Comparison of ENCODE assay signal across 8 cellular contexts in genomic region chr20:50305636-50306477, GRCh38.
DNase-seq lines count a peak whose midpoint lies in the region; ATAC-seq and TF ChIP-seq lines count a peak whose summit lies in the region.

No MANE protein-coding gene starts in this region.

- POLR2A ChIA-PET in AG04450 (lab: Yijun Ruan, JAX), result interaction anchor here (1.0 to 2.2 kb wide), 3 partner anchors 10 to 28 kb away, joined by 3 to 10 read pairs (median 4); no protein-coding TSS in a partner anchor

- H3K9me3 ChIP-seq in AG04450 (ENCODE audit: control insufficient read depth, insufficient read depth, low read length) (peaks cover 7% of the 10 kb centered on the region), colonic mucosa (no peaks in the 10 kb centered on the region), mucosa of stomach (ENCODE audit: control insufficient read depth, low read length) (no peaks in the 10 kb centered on the region)

- H3K4me1 ChIP-seq in colonic mucosa (peaks cover 13% of the 10 kb centered on the region), mucosa of stomach (ENCODE audit: control insufficient read depth, insufficient read depth, low read length) (peaks cover 26% of the 10 kb centered on the region)

- ATAC-seq in GM21528 (IDR thresholded peaks at IDR 0.05; ENCODE audit: low FRiP score, unreplicated experiment), result no peak

- CTCF ChIA-PET in AG04450 (lab: Charles Lee), result no interaction called here

- H3K4me3 ChIP-seq in AG04450 (ENCODE audit: low read depth, low read length), result no peak overlapping the region
- H3K4me3 ChIP-seq in colonic mucosa, result no peak overlapping the region
- no peak overlapping the region for H3K4me3 ChIP-seq in mucosa of stomach (ENCODE audit: low read length)

- TF ChIP-seq CTCF in AG04450 (IDR thresholded peaks at IDR 0.05; ENCODE audit: low read depth, low read length) (no peak), colonic mucosa (IDR thresholded peaks at IDR 0.05) (no peak)

- intact Hi-C loops in colonic mucosa (cut with DNase I), result no loop called here

- H3K27ac ChIP-seq in AG04450 (ENCODE audit: low read depth, low read length) (peak overlapping the region; percentile 99), colonic mucosa (peak overlapping the region; percentile 77)

- H3K36me3 ChIP-seq in colonic mucosa (no peaks in the 10 kb centered on the region), mucosa of stomach (ENCODE audit: control insufficient read depth, insufficient read depth, low read length) (no peaks in the 10 kb centered on the region)

- H3K9ac ChIP-seq in colonic mucosa (ENCODE audit: low read depth in 2 of 2, low read length in 2 of 2) (peak overlapping the region; percentile 58 to 84), mucosa of stomach (ENCODE audit: low read length) (peak overlapping the region; percentile 37)

- DNase-seq in AG04450 (ENCODE audit: low read depth, low spot score), result no peak
- peak; percentile 59 for DNase-seq in NCI-H2107 treated with DMSO at 0.1 percent for 48 hours (lab: John Stamatoyannopoulos, UW; ENCODE audit: unreplicated experiment)
- peak; percentile 73 for DNase-seq in colonic mucosa
- DNase-seq in effector CD4-positive, alpha-beta T cell, result no peak
- no peak for DNase-seq in stimulated activated CD8-positive, alpha-beta memory T cell treated with anti-CD3 and anti-CD28 coated beads, Interleukin-4, amount 100 ng/mL, for 48 hours
- DNase-seq in kidney tubule cell (ENCODE audit: low spot score), result no peak

- H3K27me3 ChIP-seq in AG04450 (ENCODE audit: control insufficient read depth, insufficient read depth, low read length) (no peaks in the 10 kb centered on the region), colonic mucosa (no peaks in the 10 kb centered on the region), mucosa of stomach (ENCODE audit: control insufficient read depth, insufficient read depth, low read length) (no peaks in the 10 kb centered on the region)

Comparison
In these comparisons a context has a peak if more than half of its experiments do, and no peak if none do; other contexts are left out.
1. DNase-seq: peak in NCI-H2107 treated with DMSO at 0.1 percent for 48 hours (single experiment) and colonic mucosa (single experiment); none in AG04450 (single experiment), effector CD4-positive, alpha-beta T cell (single experiment), stimulated activated CD8-positive, alpha-beta memory T cell treated with anti-CD3 and anti-CD28 coated beads, Interleukin-4, amount 100 ng/mL, for 48 hours (single experiment) and kidney tubule cell (single experiment).